8 cellular contexts compared by ENCODE assay signal in genomic region chr10:119139464-119140067, GRCh38. TPM values are rescaled to one million over a fixed set of nuclear protein-coding genes. Genes with fewer than 3 reads are reported as not detected.
DNase-seq lines count a peak whose midpoint lies in the region; ATAC-seq, FAIRE-seq and TF ChIP-seq lines count a peak whose summit lies in the region.

No MANE protein-coding gene starts in this region.

- H3K27me3 ChIP-seq in gastroesophageal sphincter (no peaks in the 10 kb centered on the region), small intestine (ENCODE audit: control insufficient read depth in 2 of 2, insufficient read depth in 2 of 2, low read length in 2 of 2) (no peaks in the 10 kb centered on the region)

- DNase-seq in NCI-H2171 treated with DMSO at 0.1 percent for 48 hours (lab: John Stamatoyannopoulos, UW) (peak; percentile 1), NCI-H2171 (lab: John Stamatoyannopoulos, UW) (no peak), NOMO-1 treated with DMSO at 0.1 percent for 48 hours (lab: John Stamatoyannopoulos, UW; ENCODE audit: unreplicated experiment) (peak; percentile 58), small intestine (peak; percentile 44), GM19239 (ENCODE audit: insufficient read length, low spot score) (no peak)
- DNase-seq in activated T-cell treated with anti-CD3 and anti-CD28 coated beads, Interleukin-2, amount 50 U/mL, for 48 hours, result peak; percentile 62 to 67

- no peak for FAIRE-seq in small intestine (lab: Jason Lieb, UNC)
- FAIRE-seq in GM19239 (lab: Jason Lieb, UNC), result no peak

- H3K4me1 ChIP-seq in gastroesophageal sphincter (no peaks in the 10 kb centered on the region), small intestine (ENCODE audit: control insufficient read depth in 2 of 2, insufficient read depth in 1 of 2, low read depth in 1 of 2, low read length in 1 of 2) (peaks cover 0 to 3% of the 10 kb centered on the region in 2 donors)

- peaks cover 0 to 62% of the 10 kb centered on the region in 2 donors for H3K36me3 ChIP-seq in gastroesophageal sphincter
- peaks cover 2 to 4% of the 10 kb centered on the region in 2 donors for H3K36me3 ChIP-seq in small intestine (ENCODE audit: control insufficient read depth in 2 of 2, insufficient read depth in 2 of 2, low read length in 2 of 2)

- ATAC-seq in gastroesophageal sphincter (peak; percentile 55), HG03432 (IDR thresholded peaks at IDR 0.05; ENCODE audit: unreplicated experiment) (no peak)

- TF ChIP-seq CTCF in gastroesophageal sphincter (IDR thresholded peaks at IDR 0.05), result peak in 3 of 4 experiments; percentile 24 to 59 (median 37)

- peak overlapping the region in 1 of 4 donors; percentile 7 for H3K27ac ChIP-seq in gastroesophageal sphincter
- no peak overlapping the region for H3K27ac ChIP-seq in small intestine (ENCODE audit: low read depth in 1 of 2, low read length in 1 of 2)

- H3K9me3 ChIP-seq in gastroesophageal sphincter (no peaks in the 10 kb centered on the region), small intestine (ENCODE audit: control insufficient read depth, low read depth) (no peaks in the 10 kb centered on the region)

- 79% methylated on average over 7 of the region's 13 CpGs; no CpG with 5 or more reads in 1 of the 2 donors for WGBS in gastroesophageal sphincter (ENCODE audit: low coverage in 1 of 2), 2 donors
- WGBS in small intestine, 3 donors, result 79 to 86% (median 82%) methylated on average over 13 of the region's 13 CpGs

- no peak overlapping the region for H3K4me3 ChIP-seq in gastroesophageal sphincter
- no peak overlapping the region for H3K4me3 ChIP-seq in small intestine (ENCODE audit: low read depth in 1 of 2, low read length in 2 of 2)

- TF ChIP-seq POLR2A in gastroesophageal sphincter (IDR thresholded peaks at IDR 0.05), result no peak

- TF ChIP-seq EP300 in gastroesophageal sphincter (IDR thresholded peaks at IDR 0.05), result no peak

RNA-seq across cellular contexts. Expression of gene SFXN4, which starts 25.9 kb away (rescaled TPM):
- total RNA-seq in gastroesophageal sphincter, result 10 to 100 TPM; 12.7 to 25.3 (median 17.1) TPM
- 10 to 100 TPM; 54.3 to 63.7 (median 54.6) TPM for polyA plus RNA-seq in small intestine

RNA-seq across cellular contexts. Expression of gene DENND10, which starts 35.7 kb away (rescaled TPM):
- 10 to 100 TPM; 23.0 to 42.5 (median 30.2) TPM for total RNA-seq in gastroesophageal sphincter
- 10 to 100 TPM; 20.3 to 32.4 (median 29.2) TPM for polyA plus RNA-seq in small intestine

RNA-seq across cellular contexts. Expression of gene PRDX3, which starts 39.0 kb away (rescaled TPM):
- 100 to 1,000 TPM; 140 to 289 (median 164) TPM for total RNA-seq in gastroesophageal sphincter
- polyA plus RNA-seq in small intestine, result 100 to 1,000 TPM; 134 to 222 (median 201) TPM

RNA-seq across cellular contexts. Expression of gene EIF3A, which starts 58.9 kb away (rescaled TPM):
- 100 to 1,000 TPM; 124 to 149 (median 136) TPM for total RNA-seq in gastroesophageal sphincter
- 10 to 100 TPM; 41.8 to 63.6 (median 41.9) TPM for polyA plus RNA-seq in small intestine

Comparison
In these comparisons a context has a peak if more than half of its experiments do, and no peak if none do; other contexts are left out.
1. DNase-seq: peak in NCI-H2171 treated with DMSO at 0.1 percent for 48 hours (single experiment), NOMO-1 treated with DMSO at 0.1 percent for 48 hours (single experiment), activated T-cell treated with anti-CD3 and anti-CD28 coated beads, Interleukin-2, amount 50 U/mL, for 48 hours (2 of 2) and small intestine (single experiment); none in NCI-H2171 (single experiment) and GM19239 (single experiment).